8 cellular contexts compared by ENCODE assay signal in genomic region chr17:58691701-58692238, GRCh38. TPM values are rescaled to one million over a fixed set of nuclear protein-coding genes. Genes with fewer than 3 reads are reported as not detected.
DNase-seq lines count a peak whose midpoint lies in the region; ATAC-seq and TF ChIP-seq lines count a peak whose summit lies in the region.

TSS of gene TEX14 (minus strand) at chr17:58692045. CDS start at chr17:58652001, 40,044 bp downstream.

- ATAC-seq in HG03039 (IDR thresholded peaks at IDR 0.05; ENCODE audit: unreplicated experiment) = no peak

- peaks cover 7% of the 10 kb centered on the region; the same call in 1 of the 2 replicates for H3K36me3 ChIP-seq in SJCRH30

- no peak for TF ChIP-seq CTCF in GM12864 (IDR thresholded peaks at IDR 0.05; ENCODE audit: low read depth, low read length, missing control alignments)
- TF ChIP-seq CTCF in fibroblast of mammary gland (conservative IDR thresholded peaks at IDR 0.05; ENCODE audit: control insufficient read depth, insufficient read depth, low read depth, low read length) = no peak
- TF ChIP-seq CTCF in retinal pigment epithelial cell (conservative IDR thresholded peaks at IDR 0.05; ENCODE audit: low read depth, low read length) = no peak

- peak within 1 kb of the TSS; percentile 97 for H3K27ac ChIP-seq in SJCRH30

- H3K9me3 ChIP-seq in SJCRH30 (replicated peaks) = no peaks in the 10 kb centered on the region

- peak within 1 kb of the TSS; percentile 84 for H3K4me3 ChIP-seq in GM12864 (ENCODE audit: low read depth, low read length)
- H3K4me3 ChIP-seq in SJCRH30 = peak within 1 kb of the TSS; percentile 68
- peak within 1 kb of the TSS; percentile 84 for H3K4me3 ChIP-seq in fibroblast of mammary gland (ENCODE audit: control insufficient read depth, low read depth, low read length)
- peak within 1 kb of the TSS; percentile 75 for H3K4me3 ChIP-seq in retinal pigment epithelial cell (ENCODE audit: low read length)

- DNase-seq in GM12864 (ENCODE audit: low read depth) (no peak), SJCRH30 (peak; percentile 80 to 82), fibroblast of mammary gland (ENCODE audit: low read depth) (no peak), retinal pigment epithelial cell (ENCODE audit: low read depth) (no peak), NCI-H1048 (lab: John Stamatoyannopoulos, UW) (no peak), activated gamma-delta T cell (lab: John Stamatoyannopoulos, UW) (no peak), ureter (ENCODE audit: low spot score) (no peak)

- peaks cover 4% of the 10 kb centered on the region; the same call in 1 of the 2 replicates for H3K4me1 ChIP-seq in SJCRH30

- H3K27me3 ChIP-seq in SJCRH30 = no peaks in the 10 kb centered on the region

RNA-seq across cellular contexts. Expression of gene TEX14, which starts in this region (rescaled TPM):
- total RNA-seq in SJCRH30 (2014; rRNA removed; shearing (Covaris generic)) = 2.4 and 3.4 TPM in 2 replicates
- 0.55 TPM for total RNA-seq in ureter

Comparison
In these comparisons a context has a peak if more than half of its experiments do, and no peak if none do; other contexts are left out.
1. DNase-seq: peak in SJCRH30 (2 of 2); none in GM12864 (single experiment), fibroblast of mammary gland (single experiment), retinal pigment epithelial cell (single experiment), NCI-H1048 (single experiment), activated gamma-delta T cell (single experiment) and ureter (single experiment).
2. Peak in every context shown above with its lines, with median percentiles within 50 percentile points of each other: H3K4me3 ChIP-seq.